ENCODE assay signal across 24 cellular contexts in the genomic region with DNA sequence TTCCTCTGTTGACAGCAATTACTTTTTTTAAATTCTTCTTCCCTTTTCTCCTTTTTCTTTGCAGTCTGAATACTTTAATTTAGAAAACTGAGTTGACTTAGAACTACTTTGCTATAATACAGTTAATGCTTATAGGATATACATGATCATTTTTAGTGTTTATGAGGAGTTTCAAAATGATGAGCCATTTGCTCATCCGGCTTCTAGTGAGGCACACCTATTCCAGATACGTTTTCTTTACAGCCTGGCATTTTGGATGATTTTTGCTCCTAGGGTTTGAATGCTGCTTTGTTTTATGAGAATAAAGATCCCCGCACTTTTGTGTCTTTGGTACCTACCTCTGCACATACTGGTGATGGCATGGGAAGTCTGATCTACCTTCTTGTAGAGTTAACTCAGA. TPM values are rescaled to one million over a fixed set of nuclear protein-coding genes. Genes with fewer than 3 reads are reported as not detected.
DNase-seq lines count a peak whose midpoint lies in the region; ATAC-seq, FAIRE-seq and TF ChIP-seq lines count a peak whose summit lies in the region.
"Had no signal": no experiment of that assay in that cellular context is flagged by ENCODE, and none has a peak within 500 bp of the region (broad histone marks: within the 10 kb centered on the region; RNA-seq: fewer than 3 reads in every experiment).

No MANE protein-coding gene starts in this region.

- H3K79me2 ChIP-seq in astrocyte (ENCODE audit: insufficient read depth, low read length), result peaks cover 12% of the 10 kb centered on the region

- H3K4me3 ChIP-seq in astrocyte (ENCODE audit: insufficient read depth, low read depth, low read length), result no peak overlapping the region
- no peak overlapping the region for H3K4me3 ChIP-seq in right cardiac atrium (ENCODE audit: low read length)
- no peak overlapping the region for H3K4me3 ChIP-seq in CD8-positive, alpha-beta memory T cell (ENCODE audit: low read length)
- H3K4me3 ChIP-seq: lower lobe of right lung, mucosa of descending colon, upper lobe of left lung had no signal

- CTCF ChIA-PET in Calu3 (lab: Charles Lee), result interaction anchor here (0.6 kb wide), 1 partner anchor 17 kb away, joined by 6 read pairs; no protein-coding TSS in a partner anchor
- CTCF ChIA-PET in CD8-positive, alpha-beta memory T cell (lab: Charles Lee), result no interaction called here

- H3K27me3 ChIP-seq in astrocyte (ENCODE audit: insufficient read depth, low read length), result no peaks in the 10 kb centered on the region
- no peaks in the 10 kb centered on the region for H3K27me3 ChIP-seq in right cardiac atrium (ENCODE audit: control insufficient read depth, insufficient read depth)
- H3K27me3 ChIP-seq in CD8-positive, alpha-beta memory T cell (ENCODE audit: insufficient read depth, low read length, poor library complexity, severe bottlenecking), result no peaks in the 10 kb centered on the region
- H3K27me3 ChIP-seq: upper lobe of left lung had no signal

- BruUV-seq in Calu3 (replicated peaks; lab: Mats Ljungman, UMichigan), result TSS peak; percentile 63

- no peaks in the 10 kb centered on the region for H3K9me3 Mint-ChIP-seq in Calu3 (ENCODE audit: low read depth, unreplicated experiment)
- H3K9me3 Mint-ChIP-seq in astrocyte (ENCODE audit: unreplicated experiment), result no peaks in the 10 kb centered on the region
- H3K9me3 Mint-ChIP-seq in CD8-positive, alpha-beta memory T cell, result no peaks in the 10 kb centered on the region
- H3K9me3 Mint-ChIP-seq: activated T-cell treated with anti-CD3 and anti-CD28 coated beads, Interleukin-2, amount 50 U/mL, for 72 hours; CD14-positive monocyte had no signal

- H3K4me3 Mint-ChIP-seq in Calu3 (ENCODE audit: low read depth, unreplicated experiment) (no peak overlapping the region), astrocyte (ENCODE audit: unreplicated experiment) (no peak overlapping the region)
- H3K4me3 Mint-ChIP-seq in CD8-positive, alpha-beta memory T cell, result no peak overlapping the region
- H3K4me3 Mint-ChIP-seq: activated CD4-positive, alpha-beta T cell treated with anti-CD3 and anti-CD28 coated beads for 36 hours; activated T-cell treated with anti-CD3 and anti-CD28 coated beads, Interleukin-2, amount 50 U/mL, for 72 hours; CD14-positive monocyte had no signal

- POLR2A ChIA-PET in CD8-positive, alpha-beta memory T cell (lab: Charles Lee), result no interaction called here

- H3K36me3 ChIP-seq in astrocyte (ENCODE audit: insufficient read depth, low read length), result peaks cover 25% of the 10 kb centered on the region
- H3K36me3 ChIP-seq in CD8-positive, alpha-beta memory T cell (ENCODE audit: insufficient read depth, low read length), result peaks cover 30% of the 10 kb centered on the region

- peaks cover 12% of the 10 kb centered on the region for H3K36me3 Mint-ChIP-seq in Calu3 (ENCODE audit: insufficient read depth, unreplicated experiment)
- H3K36me3 Mint-ChIP-seq in astrocyte (ENCODE audit: low read depth, unreplicated experiment), result peaks cover 9% of the 10 kb centered on the region
- H3K36me3 Mint-ChIP-seq in CD8-positive, alpha-beta memory T cell, result peaks cover 16 to 67% (median 24%) of the 10 kb centered on the region in 3 donors

- intact Hi-C loops in Calu3 (cut with micrococcal nuclease; ENCODE audit: unreplicated experiment) (no loop called here), right cardiac atrium (cut with DNase I) (loop anchor here in 1 of 4 donors (10.0 kb wide), 1 partner anchor 45 kb away; no protein-coding TSS in a partner anchor)

- peak overlapping the region; percentile 32 for H3K27ac ChIP-seq in astrocyte (ENCODE audit: low read depth, low read length)
- H3K27ac ChIP-seq in right cardiac atrium (ENCODE audit: low read length), result peak overlapping the region; percentile 61
- no peak overlapping the region for H3K27ac ChIP-seq in CD8-positive, alpha-beta memory T cell (ENCODE audit: low read depth, low read length)
- H3K27ac ChIP-seq: lower lobe of right lung, upper lobe of left lung had no signal

- H3K27ac Mint-ChIP-seq in Calu3 (ENCODE audit: unreplicated experiment), result no peak overlapping the region
- no peak overlapping the region for H3K27ac Mint-ChIP-seq in astrocyte (ENCODE audit: unreplicated experiment)
- peak overlapping the region in 3 of 8 donors; percentile 42 to 70 (median 45) for H3K27ac Mint-ChIP-seq in CD8-positive, alpha-beta memory T cell
- H3K27ac Mint-ChIP-seq: activated CD4-positive, alpha-beta T cell treated with anti-CD3 and anti-CD28 coated beads for 36 hours had no signal

- H2AFZ ChIP-seq in astrocyte (ENCODE audit: low read depth, low read length), result no peak overlapping the region

- H3K9me3 ChIP-seq in astrocyte (ENCODE audit: insufficient read depth, low read depth, low read length) (no peaks in the 10 kb centered on the region), right cardiac atrium (ENCODE audit: control insufficient read depth, low read length) (no peaks in the 10 kb centered on the region)
- H3K9me3 ChIP-seq in CD8-positive, alpha-beta memory T cell (ENCODE audit: low read length), result no peaks in the 10 kb centered on the region
- H3K9me3 ChIP-seq: lower lobe of right lung, mucosa of descending colon, upper lobe of left lung had no signal

- DNase-seq in Calu3 (no peak), EL (peak; percentile 41), astrocyte (ENCODE audit: low read depth) (no peak), right cardiac atrium (no peak), GM10266 (ENCODE audit: extremely low spot score) (no peak), occipital lobe (lab: John Stamatoyannopoulos, UW) (no peak)
- DNase-seq in CD8-positive, alpha-beta memory T cell, result no peak
- DNase-seq: activated CD4-positive, alpha-beta T cell treated with anti-CD3 and anti-CD28 coated beads for 36 hours; activated CD8-positive, alpha-beta memory T cell treated with anti-CD3 and anti-CD28 coated beads for 24 hours; activated naive CD4-positive, alpha-beta T cell treated with anti-CD3 and anti-CD28 coated beads, Interleukin-2, amount 50 U/mL, for 16 hours; activated T-cell treated with anti-CD3 and anti-CD28 coated beads, Interleukin-2, amount 50 U/mL, for 72 hours; aorta; cerebellar nuclear complex; Kasumi-1; lower lobe of right lung; mucosa of descending colon; NCI-H1694; NCI-H2171 treated with DMSO at 0.1 percent for 48 hours; NCI-H524 treated with DMSO at 0.1 percent for 48 hours; upper lobe of left lung had no signal

- no peaks in the 10 kb centered on the region for H3K4me1 Mint-ChIP-seq in Calu3 (ENCODE audit: low read depth, unreplicated experiment)
- H3K4me1 Mint-ChIP-seq in astrocyte (ENCODE audit: low read depth, unreplicated experiment), result peaks cover 8% of the 10 kb centered on the region
- H3K4me1 Mint-ChIP-seq in CD8-positive, alpha-beta memory T cell, result peaks cover 0 to 4% (median 0%) of the 10 kb centered on the region in 3 donors
- H3K4me1 Mint-ChIP-seq: CD14-positive monocyte had no signal

- 92% methylated on average over 3 of the region's 3 CpGs for WGBS in right cardiac atrium

- no peak for FAIRE-seq in astrocyte (lab: Jason Lieb, UNC)
- FAIRE-seq: frontal cortex, H1 had no signal

- H4K20me1 ChIP-seq in astrocyte (ENCODE audit: insufficient read depth, low read length), result no peaks in the 10 kb centered on the region

- H3K4me1 ChIP-seq in astrocyte (ENCODE audit: insufficient read depth, low read length), result peaks cover 8% of the 10 kb centered on the region
- no peaks in the 10 kb centered on the region for H3K4me1 ChIP-seq in right cardiac atrium (ENCODE audit: control insufficient read depth, insufficient read depth, low read length)
- no peaks in the 10 kb centered on the region for H3K4me1 ChIP-seq in CD8-positive, alpha-beta memory T cell (ENCODE audit: insufficient read depth, low read length)
- H3K4me1 ChIP-seq: lower lobe of right lung, upper lobe of left lung had no signal

- H3K4me2 ChIP-seq in astrocyte (ENCODE audit: low read length), result peak overlapping the region; percentile 2

- ATAC-seq in right cardiac atrium, result no peak
- ATAC-seq in HG03442 (IDR thresholded peaks at IDR 0.05; ENCODE audit: unreplicated experiment), result no peak
- ATAC-seq: activated CD4-positive, alpha-beta T cell treated with anti-CD3 and anti-CD28 coated beads for 36 hours; activated T-cell treated with anti-CD3 and anti-CD28 coated beads, Interleukin-2, amount 50 U/mL, for 72 hours; lower lobe of right lung; mucosa of descending colon had no signal

- no peak for TF ChIP-seq CTCF in Calu3 (IDR thresholded peaks at IDR 0.05; ENCODE audit: unreplicated experiment)
- TF ChIP-seq CTCF in astrocyte (IDR thresholded peaks at IDR 0.05; ENCODE audit: insufficient read depth, low read depth, low read length), result no peak
- TF ChIP-seq CTCF in GM10266 (IDR thresholded peaks at IDR 0.05; ENCODE audit: control insufficient read depth, insufficient read depth, low read depth, missing control alignments), result no peak

- H3K9ac ChIP-seq in astrocyte (ENCODE audit: low read length), result no peak overlapping the region

- no peaks in the 10 kb centered on the region for H3K27me3 Mint-ChIP-seq in Calu3 (ENCODE audit: unreplicated experiment)
- no peaks in the 10 kb centered on the region for H3K27me3 Mint-ChIP-seq in astrocyte (ENCODE audit: low read depth, unreplicated experiment)
- H3K27me3 Mint-ChIP-seq in CD8-positive, alpha-beta memory T cell, result no peaks in the 10 kb centered on the region
- H3K27me3 Mint-ChIP-seq: activated CD4-positive, alpha-beta T cell treated with anti-CD3 and anti-CD28 coated beads for 36 hours had no signal

RNA-seq across cellular contexts. Expression of gene EIF5B, which starts 52.8 kb away (rescaled TPM):
- total RNA-seq in Calu3 (2022), result 60.1 and 63.1 TPM in 2 replicates
- total RNA-seq in astrocyte, result 60.2 and 65.6 TPM in 2 replicates
- total RNA-seq in right cardiac atrium, result 10 to 100 TPM; 67.1 to 79.9 (median 71.9) TPM
- 71.6 TPM for polyA plus RNA-seq in right cardiac atrium
- total RNA-seq in CD8-positive, alpha-beta memory T cell, result 10 to 100 TPM; 82.8 to 96.2 TPM
- polyA plus RNA-seq in CD8-positive, alpha-beta memory T cell, result 18.1 TPM
- total RNA-seq in occipital lobe, result 16.2 TPM

RNA-seq across cellular contexts. Expression of gene TXNDC9, which starts 53.8 kb away (rescaled TPM):
- total RNA-seq in Calu3 (2022) (39.8 and 40.5 TPM in 2 replicates), astrocyte (42.8 and 48.3 TPM in 2 replicates), right cardiac atrium (10 to 100 TPM; 18.7 to 22.4 (median 20.2) TPM), occipital lobe (55.1 TPM)
- polyA plus RNA-seq in right cardiac atrium, result 22.5 TPM
- total RNA-seq in CD8-positive, alpha-beta memory T cell, result 10 to 100 TPM; 32.9 to 34.1 TPM
- 51.3 TPM for polyA plus RNA-seq in CD8-positive, alpha-beta memory T cell
